Comparison of ENCODE assay signal across 8 cellular contexts in the genomic region with DNA sequence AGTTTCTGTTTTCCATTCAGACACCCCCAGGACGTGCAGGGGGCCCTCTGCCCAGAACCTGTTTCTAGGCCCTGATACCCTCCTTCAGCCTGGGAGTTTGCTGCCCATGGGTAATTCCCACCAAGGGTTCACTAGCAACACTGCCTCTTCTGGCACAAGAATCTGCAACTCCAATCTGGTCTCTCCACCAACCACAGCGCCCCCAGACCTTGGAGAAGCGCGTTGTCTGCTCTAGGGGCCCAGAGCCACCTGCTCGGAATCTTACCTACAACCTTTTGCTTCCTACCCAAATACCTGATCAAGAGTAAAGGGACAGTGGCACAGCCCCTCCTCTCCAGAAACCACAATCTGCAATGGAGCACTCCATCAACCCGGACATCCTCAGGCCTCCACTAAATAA. TPM values are rescaled to one million over a fixed set of nuclear protein-coding genes. Genes with fewer than 3 reads are reported as not detected.
A peak's percentile ranks its signal among the peaks of the same experiment; 100 is the strongest.
DNase-seq lines count a peak whose midpoint lies in the region; ATAC-seq, FAIRE-seq and TF ChIP-seq lines count a peak whose summit lies in the region.

No MANE protein-coding gene starts in this region.

- FAIRE-seq in D721Med (lab: Jason Lieb, UNC), result no peak

- H3K4me3 Mint-ChIP-seq in natural killer cell treated with Interleukin-12 subunit alpha and Interleukin-12 subunit beta and Interleukin-15 and Interleukin-18, amount 100 ng/mL, for 72 hours, result peak overlapping the region; percentile 96

- peaks cover 9 to 12% of the 10 kb centered on the region in 2 donors for H3K27me3 Mint-ChIP-seq in natural killer cell treated with Interleukin-12 subunit alpha and Interleukin-12 subunit beta and Interleukin-15 and Interleukin-18, amount 100 ng/mL, for 72 hours

- CTCF ChIA-PET in BJ (lab: Yijun Ruan, JAX), result interaction anchor here (0.6 to 2.1 kb wide), 2 partner anchors 9 to 1401 kb away, joined by 3 to 6 read pairs; no protein-coding TSS in a partner anchor

- TF ChIP-seq CTCF in BJ (IDR thresholded peaks at IDR 0.05; ENCODE audit: insufficient read depth, low read depth, low read length), result no peak
- no peak for TF ChIP-seq CTCF in colonic mucosa (IDR thresholded peaks at IDR 0.05)
- no peak for TF ChIP-seq CTCF in D721Med (IDR thresholded peaks at IDR 0.05; ENCODE audit: insufficient read depth, missing control alignments)

- intact Hi-C loops in colonic mucosa (cut with DNase I), result no loop called here

- POLR2A ChIA-PET in BJ (lab: Charles Lee), result no interaction called here

- H3K27ac ChIP-seq in colonic mucosa, result no peak overlapping the region

- H3K27ac Mint-ChIP-seq in natural killer cell treated with Interleukin-12 subunit alpha and Interleukin-12 subunit beta and Interleukin-15 and Interleukin-18, amount 100 ng/mL, for 72 hours, result peak overlapping the region; percentile 78 to 85

- ATAC-seq in natural killer cell treated with Interleukin-12 subunit alpha and Interleukin-12 subunit beta and Interleukin-15 and Interleukin-18, amount 100 ng/mL, for 72 hours, result no peak

- H3K4me3 ChIP-seq in BJ (ENCODE audit: low read depth, low read length) (peak overlapping the region; percentile 76), colonic mucosa (peak overlapping the region; percentile 74)

- H3K36me3 ChIP-seq in BJ (ENCODE audit: control insufficient read depth, insufficient read depth, low read length) (peaks cover 5% of the 10 kb centered on the region), colonic mucosa (no peaks in the 10 kb centered on the region)

- DNase-seq in BJ (ENCODE audit: low read depth), result no peak
- peak; percentile 4 for DNase-seq in LHCN-M2 (ENCODE audit: low read depth)
- DNase-seq in colonic mucosa, result no peak
- no peak for DNase-seq in natural killer cell treated with Interleukin-12 subunit alpha and Interleukin-12 subunit beta and Interleukin-15 and Interleukin-18, amount 100 ng/mL, for 72 hours (ENCODE audit: low spot score)
- DNase-seq in NCI-H2196 (lab: John Stamatoyannopoulos, UW; ENCODE audit: unreplicated experiment), result no peak
- DNase-seq in activated CD4-positive, alpha-beta T cell treated with anti-CD3 and anti-CD28 coated beads, Interleukin-2, amount 50 U/mL, for 4 hours, result no peak
- no peak for DNase-seq in NCI-H1694 (lab: John Stamatoyannopoulos, UW)
- DNase-seq in D721Med (ENCODE audit: insufficient read length, low spot score), result no peak

- peaks cover 51% of the 10 kb centered on the region for H3K36me3 Mint-ChIP-seq in natural killer cell treated with Interleukin-12 subunit alpha and Interleukin-12 subunit beta and Interleukin-15 and Interleukin-18, amount 100 ng/mL, for 72 hours

- peaks cover 4% of the 10 kb centered on the region for H3K4me1 ChIP-seq in colonic mucosa

- peaks cover 4% of the 10 kb centered on the region for H3K9me3 ChIP-seq in colonic mucosa

- H3K27me3 ChIP-seq in BJ (ENCODE audit: control insufficient read depth, insufficient read depth, low read length) (peaks cover 2% of the 10 kb centered on the region), colonic mucosa (no peaks in the 10 kb centered on the region)

- peaks cover 43 to 48% of the 10 kb centered on the region in 2 donors for H3K4me1 Mint-ChIP-seq in natural killer cell treated with Interleukin-12 subunit alpha and Interleukin-12 subunit beta and Interleukin-15 and Interleukin-18, amount 100 ng/mL, for 72 hours (ENCODE audit: low read depth in 2 of 2)

- H3K9ac ChIP-seq in colonic mucosa (ENCODE audit: low read depth in 2 of 2, low read length in 2 of 2), result peak overlapping the region; percentile 68 to 88

- peaks cover 28% of the 10 kb centered on the region for H3K9me3 Mint-ChIP-seq in natural killer cell treated with Interleukin-12 subunit alpha and Interleukin-12 subunit beta and Interleukin-15 and Interleukin-18, amount 100 ng/mL, for 72 hours

RNA-seq across cellular contexts. Expression of a gene that starts 0.8 kb away (rescaled TPM):
- polyA plus RNA-seq in BJ (2011; rRNA removed), result 0.80 and 1.2 TPM in 2 replicates
- 1.3 and 1.6 TPM in 2 replicates for polyA minus RNA-seq in BJ (2011; rRNA and poly(A)+ RNA removed)
- total RNA-seq in LHCN-M2 (2014; rRNA removed) (13.9 and 15.7 TPM in 2 replicates), colonic mucosa (1 to 10 TPM; 6.4 to 7.3 TPM)
- polyA plus RNA-seq in LHCN-M2 (2012), result 2.0 TPM
- total RNA-seq in natural killer cell treated with Interleukin-12 subunit alpha and Interleukin-12 subunit beta and Interleukin-15 and Interleukin-18, amount 100 ng/mL, for 72 hours, result 1 to 10 TPM; 9.2 to 9.3 TPM

RNA-seq across cellular contexts. Expression of a gene that starts 29.9 kb away (rescaled TPM):
- polyA plus RNA-seq in BJ (2011; rRNA removed), result not detected in 2 replicates
- polyA minus RNA-seq in BJ (2011; rRNA and poly(A)+ RNA removed), result not detected in 2 replicates
- total RNA-seq in LHCN-M2 (2014; rRNA removed) (not detected in 2 replicates), colonic mucosa (under 1 TPM in 1 of 2 donors, not detected in 1; 0.85 TPM)
- not detected for polyA plus RNA-seq in LHCN-M2 (2012)
- not detected for total RNA-seq in natural killer cell treated with Interleukin-12 subunit alpha and Interleukin-12 subunit beta and Interleukin-15 and Interleukin-18, amount 100 ng/mL, for 72 hours

RNA-seq across cellular contexts. Expression of a gene that starts 51.3 kb away (rescaled TPM):
- polyA plus RNA-seq in BJ (2011; rRNA removed), result 4.5 and 8.4 TPM in 2 replicates
- 5.1 and 6.0 TPM in 2 replicates for polyA minus RNA-seq in BJ (2011; rRNA and poly(A)+ RNA removed)
- 3.2 and 3.4 TPM in 2 replicates for total RNA-seq in LHCN-M2 (2014; rRNA removed)
- polyA plus RNA-seq in LHCN-M2 (2012), result 1.9 TPM
- 1 to 10 TPM; 1.2 to 2.2 TPM for total RNA-seq in colonic mucosa
- total RNA-seq in natural killer cell treated with Interleukin-12 subunit alpha and Interleukin-12 subunit beta and Interleukin-15 and Interleukin-18, amount 100 ng/mL, for 72 hours, result under 1 TPM in 1 of 2 donors, not detected in 1; 0.24 TPM
